18 cellular contexts compared by ENCODE assay signal in the genomic region with DNA sequence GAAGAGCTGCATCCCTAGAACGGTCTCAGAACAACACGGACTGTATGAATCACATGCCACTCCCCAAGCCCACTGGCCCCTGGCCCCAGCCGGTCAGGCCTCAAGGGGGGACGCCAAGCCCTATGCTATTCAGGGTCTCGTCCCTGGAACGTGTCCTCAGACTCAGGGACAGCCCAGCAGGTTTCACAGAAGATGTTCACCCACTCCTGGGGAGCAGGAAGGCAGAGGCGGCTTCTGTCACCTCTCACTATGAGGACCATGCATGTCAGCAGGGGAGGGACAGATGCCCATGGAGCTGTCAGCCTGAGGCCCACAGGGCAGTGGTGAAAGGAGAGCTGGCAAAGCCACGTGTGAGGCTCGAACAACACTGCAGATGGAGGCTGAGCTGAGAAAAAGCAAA.
DNase-seq lines count a peak whose midpoint lies in the region; ATAC-seq and TF ChIP-seq lines count a peak whose summit lies in the region.
"Had no signal": no experiment of that assay in that cellular context is flagged by ENCODE, and none has a peak within 500 bp of the region (broad histone marks: within the 10 kb centered on the region; RNA-seq: fewer than 3 reads in every experiment).

No MANE protein-coding gene starts in this region.

- H3K56ac ChIP-seq in H9 (ENCODE audit: insufficient read length, low read depth, low read length): no peak overlapping the region

- no peaks in the 10 kb centered on the region for H3K4me1 ChIP-seq in H9 (ENCODE audit: insufficient read depth, low read length)
- H3K4me1 ChIP-seq: Caco-2 had no signal

- ATAC-seq in WTC11: no peak
- no peak for ATAC-seq in GM21367 (IDR thresholded peaks at IDR 0.05; ENCODE audit: unreplicated experiment)
- ATAC-seq in activated T-cell treated with anti-CD3 and anti-CD28 coated beads, Interleukin-2, amount 50 U/mL, for 4 hours: no peak
- no peak for ATAC-seq in GM19452 (IDR thresholded peaks at IDR 0.05; ENCODE audit: unreplicated experiment)
- ATAC-seq: CD8-positive, alpha-beta T cell had no signal

- H3K27ac Mint-ChIP-seq in H9: peak overlapping the region in 2 of 3 experiments; percentile 59 to 95; a peak in 5 of 7 replicates
- H3K27ac Mint-ChIP-seq in WTC11: peak overlapping the region; percentile 77
- H3K27ac Mint-ChIP-seq: B cell; CD4-positive, CD25-positive, alpha-beta regulatory T cell; CD8-positive, alpha-beta T cell had no signal

- H3K27ac ChIP-seq in H9 (ENCODE audit: insufficient read length, low read depth, low read length): no peak overlapping the region
- H3K27ac ChIP-seq: BLaER1, C4-2B had no signal

- H4K8ac ChIP-seq in H9 (replicated peaks; ENCODE audit: insufficient read length, low read depth, low read length): no peak overlapping the region

- H3K4me3 Mint-ChIP-seq in H9: no peak overlapping the region
- H3K4me3 Mint-ChIP-seq in WTC11: no peak overlapping the region
- no peak overlapping the region for H3K4me3 Mint-ChIP-seq in activated T-cell treated with anti-CD3 and anti-CD28 coated beads, Interleukin-2, amount 50 U/mL, for 4 hours
- H3K4me3 Mint-ChIP-seq: B cell; CD4-positive, CD25-positive, alpha-beta regulatory T cell; CD8-positive, alpha-beta T cell had no signal

- H3K36me3 Mint-ChIP-seq in H9 (ENCODE audit: insufficient read depth in 1 of 3, low read depth in 3 of 3) (peaks cover 11 to 13% (median 12%) of the 10 kb centered on the region in 3 experiments), WTC11 (peaks cover 11% of the 10 kb centered on the region)
- H3K36me3 Mint-ChIP-seq in activated T-cell treated with anti-CD3 and anti-CD28 coated beads, Interleukin-2, amount 50 U/mL, for 4 hours (ENCODE audit: insufficient read depth): no peaks in the 10 kb centered on the region
- H3K36me3 Mint-ChIP-seq: CD4-positive, CD25-positive, alpha-beta regulatory T cell; CD8-positive, alpha-beta T cell had no signal

- H3K79me2 ChIP-seq in H9 (ENCODE audit: insufficient read depth, low read length): no peaks in the 10 kb centered on the region

- H4K91ac ChIP-seq in H9 (ENCODE audit: insufficient read length, low read depth, low read length): no peak overlapping the region

- H3K9me3 Mint-ChIP-seq in H9 (no peaks in the 10 kb centered on the region), WTC11 (no peaks in the 10 kb centered on the region)
- no peaks in the 10 kb centered on the region for H3K9me3 Mint-ChIP-seq in activated T-cell treated with anti-CD3 and anti-CD28 coated beads, Interleukin-2, amount 50 U/mL, for 4 hours
- H3K9me3 Mint-ChIP-seq: CD4-positive, CD25-positive, alpha-beta regulatory T cell; CD8-positive, alpha-beta T cell had no signal

- no peak overlapping the region for H3K4me2 ChIP-seq in H9 (ENCODE audit: insufficient read depth, insufficient read length, low read length)
- H3K4me2 ChIP-seq: BLaER1 had no signal

- DNase-seq in Ammon's horn (ENCODE audit: low spot score): peak; percentile 15
- no peak for DNase-seq in H9
- DNase-seq in WTC11 (ENCODE audit: low spot score): no peak
- DNase-seq in left kidney (ENCODE audit: low read depth, low spot score): peak; percentile 22
- DNase-seq in NCI-H187 (lab: John Stamatoyannopoulos, UW): no peak
- no peak for DNase-seq in activated T-cell treated with anti-CD3 and anti-CD28 coated beads, Interleukin-2, amount 50 U/mL, for 4 hours
- DNase-seq: Caco-2; CD4-positive, CD25-positive, alpha-beta regulatory T cell; CD8-positive, alpha-beta T cell; DMS153; DND-41; GOT3; HCEC 1CT had no signal

- H3K27me3 ChIP-seq in H9 (ENCODE audit: insufficient read depth, low read length): no peaks in the 10 kb centered on the region; the same call in 1 of the 2 replicates
- H3K27me3 ChIP-seq: BLaER1 had no signal

- no peak overlapping the region for H2BK12ac ChIP-seq in H9 (ENCODE audit: insufficient read length, low read depth, low read length)

- no peak overlapping the region for H3K23ac ChIP-seq in H9 (ENCODE audit: insufficient read length, low read depth, low read length)

- CTCF ChIA-PET in WTC11 (lab: Charles Lee): no interaction called here

- H3K23me2 ChIP-seq in H9 (ENCODE audit: insufficient read length, low read depth, low read length, poor library complexity, severe bottlenecking): no peaks in the 10 kb centered on the region

- no peaks in the 10 kb centered on the region for H3K27me3 Mint-ChIP-seq in H9 (ENCODE audit: low read depth)
- no peaks in the 10 kb centered on the region for H3K27me3 Mint-ChIP-seq in WTC11 (ENCODE audit: low read depth)
- peaks cover 28% of the 10 kb centered on the region for H3K27me3 Mint-ChIP-seq in activated T-cell treated with anti-CD3 and anti-CD28 coated beads, Interleukin-2, amount 50 U/mL, for 4 hours (ENCODE audit: low read depth)

- H4K5ac ChIP-seq in H9 (ENCODE audit: insufficient read length, low read depth, low read length): no peak overlapping the region

- WGBS in H9 (ENCODE audit: extremely low coverage, insufficient read length, low lambda C conversion rate): no CpG with 5 or more reads among the region's 9 CpGs

- no peak overlapping the region for H3K14ac ChIP-seq in H9 (ENCODE audit: insufficient read depth, low read length)

- no peak overlapping the region for H3T11ph ChIP-seq in H9 (ENCODE audit: low read length)

- no peak overlapping the region for H3K4ac ChIP-seq in H9 (ENCODE audit: low read depth, low read length)

- no peak overlapping the region for H2BK120ac ChIP-seq in H9 (ENCODE audit: low read depth, low read length, poor library complexity, severe bottlenecking)

- no peak overlapping the region for H2AK5ac ChIP-seq in H9 (ENCODE audit: insufficient read length, low read length)

- POLR2A ChIA-PET in WTC11 (lab: Charles Lee): no interaction called here

- H3K9me3 ChIP-seq in H9 (ENCODE audit: control insufficient read depth, low read depth, low read length): no peaks in the 10 kb centered on the region
- H3K9me3 ChIP-seq: BLaER1, Caco-2 had no signal

- TF ChIP-seq CTCF in H9 (conservative IDR thresholded peaks at IDR 0.05) (no peak), WTC11 (IDR thresholded peaks at IDR 0.05) (no peak)

- H3K18ac ChIP-seq in H9 (ENCODE audit: insufficient read length, low read depth, low read length): no peak overlapping the region

- H3K4me1 Mint-ChIP-seq in H9: peaks cover 13% of the 10 kb centered on the region in 2 experiments
- H3K4me1 Mint-ChIP-seq in WTC11: peaks cover 8% of the 10 kb centered on the region
- no peaks in the 10 kb centered on the region for H3K4me1 Mint-ChIP-seq in activated T-cell treated with anti-CD3 and anti-CD28 coated beads, Interleukin-2, amount 50 U/mL, for 4 hours (ENCODE audit: low read depth)
- H3K4me1 Mint-ChIP-seq: B cell; CD4-positive, CD25-positive, alpha-beta regulatory T cell had no signal

- no peak overlapping the region for H2AFZ ChIP-seq in H9 (ENCODE audit: low read length)

- no peak overlapping the region for H2BK15ac ChIP-seq in H9 (ENCODE audit: low read depth, low read length)

- no peak overlapping the region for H2BK5ac ChIP-seq in H9 (ENCODE audit: insufficient read length, low read length)

- H2BK20ac ChIP-seq in H9 (ENCODE audit: low read depth, low read length, poor library complexity, severe bottlenecking): no peak overlapping the region

- no peak overlapping the region for H3K9ac ChIP-seq in H9 (ENCODE audit: extremely low read depth, insufficient read length, low read length)
- H3K9ac ChIP-seq: BLaER1 had no signal

- H3K79me1 ChIP-seq in H9 (ENCODE audit: insufficient read depth, low read depth, low read length, poor library complexity, severe bottlenecking): no peaks in the 10 kb centered on the region

- H4K20me1 ChIP-seq in H9 (ENCODE audit: control insufficient read depth, insufficient read depth, insufficient read length): no peaks in the 10 kb centered on the region
- H4K20me1 ChIP-seq: BLaER1 had no signal

TF ChIP-seq in WTC11, 78 proteins besides CTCF, POLR2A, EP300 and RAD21 (continues in another document):
- TF ChIP-seq, protein P1, sequence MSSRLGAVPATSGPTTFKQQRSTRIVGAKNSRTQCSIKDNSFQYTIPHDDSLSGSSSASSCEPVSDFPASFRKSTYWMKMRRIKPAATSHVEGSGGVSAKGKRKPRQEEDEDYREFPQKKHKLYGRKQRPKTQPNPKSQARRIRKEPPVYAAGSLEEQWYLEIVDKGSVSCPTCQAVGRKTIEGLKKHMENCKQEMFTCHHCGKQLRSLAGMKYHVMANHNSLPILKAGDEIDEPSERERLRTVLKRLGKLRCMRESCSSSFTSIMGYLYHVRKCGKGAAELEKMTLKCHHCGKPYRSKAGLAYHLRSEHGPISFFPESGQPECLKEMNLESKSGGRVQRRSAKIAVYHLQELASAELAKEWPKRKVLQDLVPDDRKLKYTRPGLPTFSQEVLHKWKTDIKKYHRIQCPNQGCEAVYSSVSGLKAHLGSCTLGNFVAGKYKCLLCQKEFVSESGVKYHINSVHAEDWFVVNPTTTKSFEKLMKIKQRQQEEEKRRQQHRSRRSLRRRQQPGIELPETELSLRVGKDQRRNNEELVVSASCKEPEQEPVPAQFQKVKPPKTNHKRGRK (CRISPR knock-in tag; IDR thresholded peaks at IDR 0.05; ENCODE audit: borderline replicate concordance): no peak
- TF ChIP-seq ETV6 (CRISPR knock-in tag; IDR thresholded peaks at IDR 0.05): no peak

Comparison
In these comparisons a context has a peak if more than half of its experiments do, and no peak if none do; other contexts are left out.
1. DNase-seq: peak in Ammon's horn (single experiment) and left kidney (single experiment); none in H9 (single experiment), WTC11 (single experiment), NCI-H187 (0 of 2) and activated T-cell treated with anti-CD3 and anti-CD28 coated beads, Interleukin-2, amount 50 U/mL, for 4 hours (single experiment).